Comparison of ENCODE assay signal across 9 cellular contexts in genomic region chr3:143081844-143082778, GRCh38. TPM values are rescaled to one million over a fixed set of nuclear protein-coding genes. Genes with fewer than 3 reads are reported as not detected.
A peak's percentile ranks its signal among the peaks of the same experiment; 100 is the strongest.
DNase-seq lines count a peak whose midpoint lies in the region; ATAC-seq and TF ChIP-seq lines count a peak whose summit lies in the region.
"Had no signal": no experiment of that assay in that cellular context is flagged by ENCODE, and none has a peak within 500 bp of the region (broad histone marks: within the 10 kb centered on the region; RNA-seq: fewer than 3 reads in every experiment).

No MANE protein-coding gene starts in this region.

- no peaks in the 10 kb centered on the region for H3K27me3 Mint-ChIP-seq in activated naive CD4-positive, alpha-beta T cell treated with anti-CD3 and anti-CD28 coated beads for 36 hours (ENCODE audit: low read depth)
- H3K27me3 Mint-ChIP-seq in stimulated activated naive CD8-positive, alpha-beta T cell treated with anti-CD3 and anti-CD28 coated beads, Interleukin-15, amount 100 ng/mL, for 72 hours: peaks cover 8% of the 10 kb centered on the region

- peaks cover 0 to 5% of the 10 kb centered on the region in 2 donors for H3K4me1 ChIP-seq in left lung

- H3K4me1 Mint-ChIP-seq in activated naive CD4-positive, alpha-beta T cell treated with anti-CD3 and anti-CD28 coated beads for 36 hours (ENCODE audit: low read depth): peaks cover 23% of the 10 kb centered on the region
- H3K4me1 Mint-ChIP-seq in stimulated activated naive CD8-positive, alpha-beta T cell treated with anti-CD3 and anti-CD28 coated beads, Interleukin-15, amount 100 ng/mL, for 72 hours: peaks cover 7% of the 10 kb centered on the region

- no peak for TF ChIP-seq CTCF in left lung (IDR thresholded peaks at IDR 0.05)

- H3K27me3 ChIP-seq in left lung: no peaks in the 10 kb centered on the region
- H3K27me3 ChIP-seq: hepatocyte had no signal

- intact Hi-C loops in activated naive CD4-positive, alpha-beta T cell treated with anti-CD3 and anti-CD28 coated beads for 36 hours (cut with micrococcal nuclease): loop anchor here (1.0 kb wide), 4 partner anchors 21 to 83 kb away; partner anchors contain the start of genes CHST2 and U2SURP
- intact Hi-C loops in left lung (cut with DNase I): no loop called here

- peak overlapping the region; percentile 41 for H3K4me3 Mint-ChIP-seq in activated naive CD4-positive, alpha-beta T cell treated with anti-CD3 and anti-CD28 coated beads for 36 hours
- peak overlapping the region in 1 of 2 donors; percentile 45 for H3K4me3 Mint-ChIP-seq in stimulated activated naive CD8-positive, alpha-beta T cell treated with anti-CD3 and anti-CD28 coated beads, Interleukin-15, amount 100 ng/mL, for 72 hours

- no peaks in the 10 kb centered on the region for H3K9me3 Mint-ChIP-seq in activated naive CD4-positive, alpha-beta T cell treated with anti-CD3 and anti-CD28 coated beads for 36 hours
- H3K9me3 Mint-ChIP-seq in stimulated activated naive CD8-positive, alpha-beta T cell treated with anti-CD3 and anti-CD28 coated beads, Interleukin-15, amount 100 ng/mL, for 72 hours: no peaks in the 10 kb centered on the region

- no peaks in the 10 kb centered on the region for H3K9me3 ChIP-seq in left lung

- DNase-seq in activated naive CD4-positive, alpha-beta T cell treated with anti-CD3 and anti-CD28 coated beads for 36 hours: peak; percentile 51
- no peak for DNase-seq in activated naive CD4-positive, alpha-beta T cell (lab: John Stamatoyannopoulos, UW)
- DNase-seq in NOMO-1 treated with DMSO at 0.1 percent for 48 hours (lab: John Stamatoyannopoulos, UW; ENCODE audit: unreplicated experiment): peak; percentile 97
- no peak for DNase-seq in stimulated activated naive CD8-positive, alpha-beta T cell treated with anti-CD3 and anti-CD28 coated beads, Interleukin-15, amount 100 ng/mL, for 72 hours
- no peak for DNase-seq in left lung
- no peak for DNase-seq in NCI-H1930 (lab: John Stamatoyannopoulos, UW)
- no peak for DNase-seq in NCI-H69 (lab: John Stamatoyannopoulos, UW)

- H3K27ac Mint-ChIP-seq in activated naive CD4-positive, alpha-beta T cell treated with anti-CD3 and anti-CD28 coated beads for 36 hours: peak overlapping the region; percentile 86
- peak overlapping the region in 1 of 2 donors; percentile 81 for H3K27ac Mint-ChIP-seq in stimulated activated naive CD8-positive, alpha-beta T cell treated with anti-CD3 and anti-CD28 coated beads, Interleukin-15, amount 100 ng/mL, for 72 hours

- no peak overlapping the region for H3K27ac ChIP-seq in left lung
- H3K27ac ChIP-seq: hepatocyte had no signal

- no peak overlapping the region for H3K4me3 ChIP-seq in left lung
- H3K4me3 ChIP-seq: hepatocyte had no signal

- ATAC-seq in HG02840 (IDR thresholded peaks at IDR 0.05; ENCODE audit: low FRiP score, unreplicated experiment): peak; percentile 80
- peak; percentile 84 for ATAC-seq in stimulated activated naive CD8-positive, alpha-beta T cell treated with anti-CD3 and anti-CD28 coated beads, Interleukin-15, amount 100 ng/mL, for 72 hours
- ATAC-seq in left lung: no peak

- H3K36me3 Mint-ChIP-seq in activated naive CD4-positive, alpha-beta T cell treated with anti-CD3 and anti-CD28 coated beads for 36 hours (ENCODE audit: low read depth): no peaks in the 10 kb centered on the region

- CTCF ChIA-PET in activated naive CD4-positive, alpha-beta T cell treated with anti-CD3 and anti-CD28 coated beads for 36 hours (lab: Charles Lee): interaction anchor here (0.8 to 1.0 kb wide), 2 partner anchors 21 to 427 kb away, joined by 3 read pairs; no protein-coding TSS in a partner anchor

- H3K36me3 ChIP-seq in left lung: no peaks in the 10 kb centered on the region

RNA-seq across cellular contexts. Expression of gene CHST2, which starts 37.5 kb away (rescaled TPM):
- total RNA-seq in activated naive CD4-positive, alpha-beta T cell treated with anti-CD3 and anti-CD28 coated beads for 36 hours: 1 to 10 TPM; 4.2 to 4.4 TPM
- total RNA-seq in left lung: 1 to 10 TPM; 6.1 to 7.7 TPM

Comparison
In these comparisons a context has a peak if more than half of its experiments do, and no peak if none do; other contexts are left out.
1. DNase-seq: peak in activated naive CD4-positive, alpha-beta T cell treated with anti-CD3 and anti-CD28 coated beads for 36 hours (single experiment) and NOMO-1 treated with DMSO at 0.1 percent for 48 hours (single experiment); none in activated naive CD4-positive, alpha-beta T cell (0 of 4), stimulated activated naive CD8-positive, alpha-beta T cell treated with anti-CD3 and anti-CD28 coated beads, Interleukin-15, amount 100 ng/mL, for 72 hours (0 of 2), left lung (0 of 2), NCI-H1930 (0 of 2) and NCI-H69 (single experiment).